15 cellular contexts compared by ENCODE assay signal in the genomic region with DNA sequence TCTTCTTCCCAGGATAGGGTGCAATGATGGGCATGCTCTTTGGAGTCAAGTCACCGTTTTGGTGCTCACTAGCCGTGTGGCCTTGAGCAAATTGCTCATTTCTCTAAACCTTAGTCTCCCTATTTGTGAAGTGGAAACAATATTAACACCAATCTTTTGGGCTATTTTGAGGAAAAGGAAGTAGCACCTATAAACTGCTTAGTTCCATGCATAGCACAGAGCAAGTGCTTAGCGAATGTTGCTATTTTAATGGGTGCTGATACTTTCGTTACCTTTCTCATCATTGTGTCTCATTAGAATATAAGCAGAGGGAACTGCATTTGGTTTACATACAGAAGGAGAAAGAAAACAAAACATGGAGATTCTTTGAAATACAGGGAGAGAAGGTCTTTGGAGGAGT.
DNase-seq lines count a peak whose midpoint lies in the region; ATAC-seq and TF ChIP-seq lines count a peak whose summit lies in the region.
"Had no signal": no experiment of that assay in that cellular context is flagged by ENCODE, and none has a peak within 500 bp of the region (broad histone marks: within the 10 kb centered on the region; RNA-seq: fewer than 3 reads in every experiment).

No MANE protein-coding gene starts in this region.

- peak; percentile 41 for ATAC-seq in GM18505 (IDR thresholded peaks at IDR 0.05; ENCODE audit: unreplicated experiment)
- ATAC-seq in GM21526 (IDR thresholded peaks at IDR 0.05; ENCODE audit: low FRiP score, unreplicated experiment) = peak; percentile 50
- ATAC-seq in HG03442 (IDR thresholded peaks at IDR 0.05; ENCODE audit: unreplicated experiment) = peak; percentile 40
- ATAC-seq in memory B cell (ENCODE audit: low read depth) = peak; percentile 36
- ATAC-seq in activated naive CD4-positive, alpha-beta T cell treated with anti-CD3 and anti-CD28 coated beads, Interleukin-2, amount 50 U/mL, for 72 hours = no peak
- ATAC-seq in Right ventricle myocardium inferior = no peak
- no peak for ATAC-seq in HG02938 (IDR thresholded peaks at IDR 0.05; ENCODE audit: unreplicated experiment)
- ATAC-seq: right cardiac atrium had no signal

- no peak for TF ChIP-seq POLR2A in GM18505 (IDR thresholded peaks at IDR 0.05; ENCODE audit: borderline replicate concordance, extremely low read depth, insufficient read depth, insufficient read length)

- no peaks in the 10 kb centered on the region for H3K9me3 Mint-ChIP-seq in memory B cell
- H3K9me3 Mint-ChIP-seq in activated naive CD4-positive, alpha-beta T cell treated with anti-CD3 and anti-CD28 coated beads, Interleukin-2, amount 50 U/mL, for 72 hours = no peaks in the 10 kb centered on the region

- H3K4me3 ChIP-seq in WERI-Rb-1 (ENCODE audit: low read depth, low read length) = no peak overlapping the region
- H3K4me3 ChIP-seq: BLaER1 had no signal

- H3K36me3 ChIP-seq in WERI-Rb-1 = no peaks in the 10 kb centered on the region
- H3K36me3 ChIP-seq: BLaER1 had no signal

- H3K27ac Mint-ChIP-seq in memory B cell = peak overlapping the region; percentile 90
- no peak overlapping the region for H3K27ac Mint-ChIP-seq in activated naive CD4-positive, alpha-beta T cell treated with anti-CD3 and anti-CD28 coated beads, Interleukin-2, amount 50 U/mL, for 72 hours

- H3K4me1 Mint-ChIP-seq in memory B cell = peaks cover 22% of the 10 kb centered on the region

- H3K27ac ChIP-seq in WERI-Rb-1 = no peak overlapping the region
- H3K27ac ChIP-seq: BLaER1, VCaP had no signal

- no peaks in the 10 kb centered on the region for H3K9me3 ChIP-seq in WERI-Rb-1 (ENCODE audit: severe bottlenecking)
- H3K9me3 ChIP-seq: BLaER1, stomach had no signal

- H3K27me3 Mint-ChIP-seq in memory B cell = no peaks in the 10 kb centered on the region

- DNase-seq in memory B cell (ENCODE audit: low spot score in 2 of 2) = no peak
- no peak for DNase-seq in activated naive CD4-positive, alpha-beta T cell treated with anti-CD3 and anti-CD28 coated beads, Interleukin-2, amount 50 U/mL, for 72 hours (ENCODE audit: low spot score in 2 of 2)
- no peak for DNase-seq in Right ventricle myocardium inferior (ENCODE audit: missing footprints)
- no peak for DNase-seq in WERI-Rb-1
- DNase-seq: amniotic stem cell, foreskin melanocyte, NCI-H1436, right cardiac atrium, stomach had no signal

- H3K27me3 ChIP-seq in WERI-Rb-1 (ENCODE audit: insufficient read depth, low read depth, severe bottlenecking) = no peaks in the 10 kb centered on the region
- H3K27me3 ChIP-seq: BLaER1, stomach had no signal

- H3K4me3 Mint-ChIP-seq in memory B cell = no peak overlapping the region

- no peak for TF ChIP-seq CTCF in WERI-Rb-1 (IDR thresholded peaks at IDR 0.05; ENCODE audit: low read depth, low read length)

- intact Hi-C loops in Right ventricle myocardium inferior (cut with DNase I) = no loop called here

- H3K36me3 Mint-ChIP-seq in memory B cell = no peaks in the 10 kb centered on the region
- H3K36me3 Mint-ChIP-seq in activated naive CD4-positive, alpha-beta T cell treated with anti-CD3 and anti-CD28 coated beads, Interleukin-2, amount 50 U/mL, for 72 hours = no peaks in the 10 kb centered on the region

Comparison
In these comparisons a context has a peak if more than half of its experiments do, and no peak if none do; other contexts are left out.
1. ATAC-seq: peak in GM18505 (single experiment), GM21526 (single experiment), HG03442 (single experiment) and memory B cell (single experiment); none in activated naive CD4-positive, alpha-beta T cell treated with anti-CD3 and anti-CD28 coated beads, Interleukin-2, amount 50 U/mL, for 72 hours (0 of 2), Right ventricle myocardium inferior (single experiment) and HG02938 (single experiment).